In genomic region chr3:192651854-192652510, GRCh38 we compare ENCODE assay signal across 26 cellular contexts.
"Had no signal": no experiment of that assay in that cellular context is flagged by ENCODE, and none has a peak within 500 bp of the region (broad histone marks: within the 10 kb centered on the region; RNA-seq: fewer than 3 reads in every experiment).

No MANE protein-coding gene starts in this region.

- H2AFZ ChIP-seq: neural progenitor cell, parathyroid adenoma had no signal

- H3K4me3 ChIP-seq: dorsolateral prefrontal cortex, esophagus muscularis mucosa, gastroesophageal sphincter, neural progenitor cell, skin epidermis, stomach, thyroid gland, vagina had no signal

- H3K9ac ChIP-seq: neural progenitor cell, parathyroid adenoma had no signal

- H3K4me1 Mint-ChIP-seq: immature natural killer cell; naive thymus-derived CD4-positive, alpha-beta T cell; nephron; neural progenitor cell had no signal

- H3K27ac Mint-ChIP-seq: immature natural killer cell; naive thymus-derived CD4-positive, alpha-beta T cell; nephron; neural progenitor cell; progenitor cell of endocrine pancreas had no signal

- H3K4me1 ChIP-seq: esophagus muscularis mucosa, foreskin keratinocyte, gastroesophageal sphincter, neural progenitor cell, parathyroid adenoma, stomach, thyroid gland, vagina had no signal

- H3K4me3 Mint-ChIP-seq: immature natural killer cell; naive thymus-derived CD4-positive, alpha-beta T cell; nephron; neural progenitor cell had no signal

- H3K36me3 Mint-ChIP-seq: immature natural killer cell; naive thymus-derived CD4-positive, alpha-beta T cell; neural progenitor cell had no signal

- H3K27me3 ChIP-seq: dorsolateral prefrontal cortex, esophagus muscularis mucosa, foreskin keratinocyte, gastroesophageal sphincter, neural progenitor cell, stomach, thyroid gland, vagina had no signal

- H3K9me3 Mint-ChIP-seq: nephron, neural progenitor cell had no signal

- H3K27me3 Mint-ChIP-seq: progenitor cell of endocrine pancreas had no signal

- ATAC-seq: foreskin keratinocyte; gastroesophageal sphincter; naive thymus-derived CD4-positive, alpha-beta T cell had no signal

- DNase-seq: effector CD4-positive, alpha-beta T cell; foreskin keratinocyte; hypothalamus; immature natural killer cell; islet precursor cell; kidney glomerular epithelial cell; mesenchymal stem cell; midbrain; naive thymus-derived CD4-positive, alpha-beta T cell; stimulated activated CD4-positive, alpha-beta T cell treated with anti-CD3 and anti-CD28 coated beads, Interleukin-15, amount 100 ng/mL, for 24 hours; stimulated activated CD4-positive, alpha-beta T cell treated with anti-CD3 and anti-CD28 coated beads, Interleukin-2, amount 100 ng/mL, for 48 hours; stimulated activated CD8-positive, alpha-beta memory T cell treated with anti-CD3 and anti-CD28 coated beads, Interleukin-4, amount 100 ng/mL, for 48 hours; stimulated activated naive CD4-positive, alpha-beta T cell treated with Interleukin-2 at 50 U/mL for 16 hours; stomach; thyroid gland; trophoblast cell had no signal

- H3K27ac ChIP-seq: dorsolateral prefrontal cortex, epithelial cell of prostate, esophagus muscularis mucosa, foreskin keratinocyte, gastroesophageal sphincter, neural progenitor cell, parathyroid adenoma, skin epidermis, stomach, thyroid gland, vagina had no signal

- H3K36me3 ChIP-seq: esophagus muscularis mucosa, gastroesophageal sphincter, neural progenitor cell, stomach, thyroid gland, vagina had no signal

- H3K4me2 ChIP-seq: neural progenitor cell had no signal

- H3K9me3 ChIP-seq: esophagus muscularis mucosa, gastroesophageal sphincter, stomach, thyroid gland, vagina had no signal

- H3K79me2 ChIP-seq: parathyroid adenoma had no signal
